8 cellular contexts compared by ENCODE assay signal in the genomic region with DNA sequence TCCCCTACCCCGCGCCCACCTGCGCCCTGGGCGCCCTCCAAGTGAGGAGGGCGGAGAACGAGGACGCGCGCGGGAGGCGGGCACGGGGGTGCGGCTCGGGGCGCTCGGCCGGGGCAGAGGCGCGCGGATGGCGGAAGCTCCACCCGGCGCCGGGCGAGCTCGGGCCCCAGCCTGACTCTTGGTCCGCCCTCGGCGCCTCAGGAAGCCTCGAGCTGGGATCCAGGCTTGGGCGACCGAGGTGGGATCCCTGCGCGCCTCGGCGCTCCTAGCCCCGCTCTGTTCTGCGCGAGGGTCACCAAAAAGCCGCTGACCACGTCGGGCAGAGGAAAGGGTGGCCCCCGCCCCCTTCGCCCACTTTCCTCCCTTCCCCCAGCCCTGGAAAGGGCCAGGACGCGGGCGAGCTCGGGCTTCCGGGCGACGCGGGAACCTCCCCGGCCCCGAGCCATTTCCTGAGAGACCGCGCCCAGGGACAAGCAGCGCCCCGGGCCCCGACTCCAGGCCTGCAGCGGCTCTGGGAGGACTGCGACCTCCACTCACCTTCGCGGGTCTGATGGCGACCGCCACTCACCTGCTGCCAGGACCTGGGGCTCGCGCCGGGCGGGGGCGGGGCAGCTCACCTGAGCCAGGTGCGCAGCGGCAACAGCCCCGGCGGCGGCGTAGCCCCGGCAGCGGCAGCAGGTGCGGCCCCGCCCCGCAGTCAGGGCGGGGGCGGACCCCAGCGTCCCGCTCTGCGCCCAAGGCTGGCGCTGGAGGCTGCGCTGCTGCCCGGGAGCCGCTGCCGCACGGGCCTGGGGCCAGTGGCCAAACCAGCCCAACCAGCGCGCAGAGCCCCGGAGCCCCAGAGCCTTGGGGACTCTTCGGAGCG. TPM values are rescaled to one million over a fixed set of nuclear protein-coding genes. Genes with fewer than 3 reads are reported as not detected.
DNase-seq lines count a peak whose midpoint lies in the region; ATAC-seq and TF ChIP-seq lines count a peak whose summit lies in the region.

No MANE protein-coding gene starts in this region.

- peak overlapping the region; percentile 70 for H3K4me3 ChIP-seq in coronary artery
- H3K4me3 ChIP-seq in mesodermal cell (ENCODE audit: extremely low read depth, insufficient read depth, low read length, poor library complexity, severe bottlenecking), result peak overlapping the region; percentile 40

- DNase-seq in SW480 (ENCODE audit: low spot score) (peak; percentile 52), coronary artery (ENCODE audit: low spot score) (no peak), hypothalamus (lab: John Stamatoyannopoulos, UW) (no peak)

- no peaks in the 10 kb centered on the region for H3K9me3 ChIP-seq in mesodermal cell (ENCODE audit: control insufficient read depth, low read length)

- peak; percentile 61 for ATAC-seq in GM19438 (IDR thresholded peaks at IDR 0.05; ENCODE audit: low read depth, unreplicated experiment)
- ATAC-seq in GM18870 (IDR thresholded peaks at IDR 0.05; ENCODE audit: unreplicated experiment), result no peak
- no peak for ATAC-seq in HG03457 (IDR thresholded peaks at IDR 0.05; ENCODE audit: unreplicated experiment)

- WGBS in mesodermal cell (ENCODE audit: insufficient coverage in 2 of 2), 2 experiments, result 1 to 2% methylated on average over 87 to 91 of the region's 97 CpGs

- H3K36me3 ChIP-seq in mesodermal cell (ENCODE audit: control insufficient read depth, insufficient read depth, low read length), result no peaks in the 10 kb centered on the region

- H3K4me1 ChIP-seq in mesodermal cell (ENCODE audit: control insufficient read depth, insufficient read depth, low read length, poor library complexity, severe bottlenecking), result peaks cover 10% of the 10 kb centered on the region

- TF ChIP-seq CTCF in 22Rv1 (IDR thresholded peaks at IDR 0.05), result no peak
- TF ChIP-seq CTCF in coronary artery (IDR thresholded peaks at IDR 0.05), result no peak

- H3K27ac ChIP-seq in 22Rv1 (peak overlapping the region; percentile 71), coronary artery (peak overlapping the region; percentile 13 to 72), mesodermal cell (ENCODE audit: low read depth, low read length, severe bottlenecking) (no peak overlapping the region)

RNA-seq across cellular contexts. Expression of gene SIGIRR, which starts 2.2 kb away (rescaled TPM):
- polyA plus RNA-seq in mesodermal cell (2013, experiment 1 of 2), result 30.7 TPM
- polyA plus RNA-seq in mesodermal cell (2013, experiment 2 of 2), result 19.4 TPM

RNA-seq across cellular contexts. Expression of gene PKP3, which starts 23.0 kb away (rescaled TPM):
- polyA plus RNA-seq in mesodermal cell (2013, experiment 1 of 2), result 0.22 TPM
- 0.71 TPM for polyA plus RNA-seq in mesodermal cell (2013, experiment 2 of 2)

RNA-seq across cellular contexts. Expression of gene ANO9, which starts 24.8 kb away (rescaled TPM):
- 0.74 TPM for polyA plus RNA-seq in mesodermal cell (2013, experiment 1 of 2)
- polyA plus RNA-seq in mesodermal cell (2013, experiment 2 of 2), result 0.35 TPM

RNA-seq across cellular contexts. Expression of gene PTDSS2, which starts 33.1 kb away (rescaled TPM):
- polyA plus RNA-seq in mesodermal cell (2013, experiment 1 of 2), result 38.1 TPM
- polyA plus RNA-seq in mesodermal cell (2013, experiment 2 of 2), result 36.5 TPM

RNA-seq across cellular contexts. Expression of gene B4GALNT4, which starts 47.7 kb away (rescaled TPM):
- 56.7 TPM for polyA plus RNA-seq in mesodermal cell (2013, experiment 1 of 2)
- polyA plus RNA-seq in mesodermal cell (2013, experiment 2 of 2), result 55.2 TPM
